20 cellular contexts compared by ENCODE assay signal in genomic region chr1:209382701-209383100, GRCh38.
DNase-seq lines count a peak whose midpoint lies in the region; ATAC-seq and TF ChIP-seq lines count a peak whose summit lies in the region.
"Had no signal": no experiment of that assay in that cellular context is flagged by ENCODE, and none has a peak within 500 bp of the region (broad histone marks: within the 10 kb centered on the region; RNA-seq: fewer than 3 reads in every experiment).

No MANE protein-coding gene starts in this region.

- H3K9me2 ChIP-seq in GM23338 (ENCODE audit: insufficient read depth) = peaks cover 24% of the 10 kb centered on the region

- no peak for DNase-seq in GM23338 (ENCODE audit: low spot score)
- DNase-seq in RWPE1 (ENCODE audit: low spot score) = no peak
- DNase-seq in endodermal cell = no peak
- no peak for DNase-seq in trophoblast cell
- no peak for DNase-seq in neural progenitor cell (ENCODE audit: low spot score)
- DNase-seq in RPMI8226 = no peak
- DNase-seq in medulla oblongata (ENCODE audit: extremely low spot score) = no peak
- DNase-seq: activated CD4-positive, alpha-beta memory T cell treated with anti-CD3 and anti-CD28 coated beads for 36 hours; activated CD8-positive, alpha-beta memory T cell treated with anti-CD3 and anti-CD28 coated beads, Interleukin-2, amount 50 U/mL, for 48 hours; cerebellar nuclear complex; KG1; left lung; NCI-H526; nephron progenitor cell; right lobe of liver; tibial artery had no signal

- H3K4me3 ChIP-seq in GM23338 = no peak overlapping the region
- no peak overlapping the region for H3K4me3 ChIP-seq in endodermal cell (ENCODE audit: low read length)
- no peak overlapping the region for H3K4me3 ChIP-seq in trophoblast cell (ENCODE audit: low read depth, low read length)
- H3K4me3 ChIP-seq in neural progenitor cell = no peak overlapping the region
- H3K4me3 ChIP-seq: left lung, right lobe of liver, tibial artery had no signal

- H2BK120ac ChIP-seq in trophoblast cell (ENCODE audit: insufficient read depth, low read length, poor library complexity) = peak overlapping the region; percentile 97

- H3K27me3 ChIP-seq in GM23338 (ENCODE audit: insufficient read depth) (no peaks in the 10 kb centered on the region), endodermal cell (ENCODE audit: control insufficient read depth, insufficient read depth, low read length, poor library complexity, severe bottlenecking) (no peaks in the 10 kb centered on the region), trophoblast cell (ENCODE audit: insufficient read depth, low read length) (no peaks in the 10 kb centered on the region), neural progenitor cell (no peaks in the 10 kb centered on the region)
- H3K27me3 ChIP-seq: left lung, right lobe of liver, tibial artery had no signal

- no peaks in the 10 kb centered on the region for H3K9me3 ChIP-seq in endodermal cell (ENCODE audit: control insufficient read depth, low read length)
- no peaks in the 10 kb centered on the region for H3K9me3 ChIP-seq in trophoblast cell (ENCODE audit: insufficient read depth, low read depth, low read length)
- H3K9me3 ChIP-seq in neural progenitor cell (ENCODE audit: low read depth) = no peaks in the 10 kb centered on the region
- H3K9me3 ChIP-seq: left lung, right lobe of liver, tibial artery had no signal

- no peaks in the 10 kb centered on the region for H3K79me2 ChIP-seq in GM23338 (replicated peaks; ENCODE audit: insufficient read depth)
- H3K79me2 ChIP-seq in trophoblast cell (ENCODE audit: control insufficient read depth, insufficient read depth, low read length, poor library complexity) = peaks cover 6% of the 10 kb centered on the region
- H3K79me2 ChIP-seq in neural progenitor cell (ENCODE audit: low read depth) = no peaks in the 10 kb centered on the region

- no peaks in the 10 kb centered on the region for H3K27me3 Mint-ChIP-seq in GM23338 (ENCODE audit: insufficient read depth, low read depth, poor library complexity)
- H3K27me3 Mint-ChIP-seq in endodermal cell (ENCODE audit: insufficient read depth) = no peaks in the 10 kb centered on the region
- H3K27me3 Mint-ChIP-seq in neural progenitor cell (ENCODE audit: insufficient read depth, low read depth) = peaks cover 4% of the 10 kb centered on the region
- H3K27me3 Mint-ChIP-seq: activated CD4-positive, alpha-beta memory T cell treated with anti-CD3 and anti-CD28 coated beads for 36 hours; activated naive CD8-positive, alpha-beta T cell; stimulated activated naive CD8-positive, alpha-beta T cell treated with anti-CD3 and anti-CD28 coated beads, Interleukin-15, Interleukin-2, amounts not matched to agents 100 ng/mL and 50 ng/mL, for 24 hours had no signal

- H3F3A ChIP-seq in GM23338 (replicated peaks; ENCODE audit: low read depth) (0 out of 2 replicates have a peak, but pooled peaks cover 3% of the 10 kb centered on the region), neural progenitor cell (ENCODE audit: low read depth) (no peaks in the 10 kb centered on the region)

- peak overlapping the region; percentile 13; the same call in 1 of the 2 replicates for H3K4me2 ChIP-seq in GM23338
- H3K4me2 ChIP-seq in trophoblast cell (ENCODE audit: low read length) = no peak overlapping the region
- no peak overlapping the region for H3K4me2 ChIP-seq in neural progenitor cell

- H4K20me1 ChIP-seq in GM23338 (replicated peaks; ENCODE audit: insufficient read depth) (no peaks in the 10 kb centered on the region), neural progenitor cell (ENCODE audit: low read depth) (no peaks in the 10 kb centered on the region)

- peaks cover 50% of the 10 kb centered on the region for H3K4me1 ChIP-seq in GM23338 (ENCODE audit: insufficient read depth)
- H3K4me1 ChIP-seq in endodermal cell (ENCODE audit: control insufficient read depth, insufficient read depth, low read length) = peaks cover 40% of the 10 kb centered on the region
- peaks cover 22 to 31% of the 10 kb centered on the region in 2 experiments for H3K4me1 ChIP-seq in trophoblast cell (ENCODE audit: control insufficient read depth in 1 of 2, insufficient read depth in 2 of 2, low read length in 2 of 2)
- peaks cover 26% of the 10 kb centered on the region for H3K4me1 ChIP-seq in neural progenitor cell
- H3K4me1 ChIP-seq: left lung, right lobe of liver, tibial artery had no signal

- H3K23ac ChIP-seq in trophoblast cell (ENCODE audit: low read length) = no peak overlapping the region

- H3K36me3 Mint-ChIP-seq in GM23338 (ENCODE audit: low read depth) (no peaks in the 10 kb centered on the region), endodermal cell (ENCODE audit: low read depth) (no peaks in the 10 kb centered on the region), neural progenitor cell (no peaks in the 10 kb centered on the region)
- H3K36me3 Mint-ChIP-seq: activated CD4-positive, alpha-beta memory T cell treated with anti-CD3 and anti-CD28 coated beads for 36 hours; activated naive CD8-positive, alpha-beta T cell had no signal

- ATAC-seq in GM23338 = no peak
- ATAC-seq in esophagus mucosa = no peak
- ATAC-seq: activated T-helper 17 cell treated with anti-CD3 and anti-CD28 coated beads, Interleukin-2, amount 50 U/mL, for 72 hours; left lung; right lobe of liver had no signal

- TF ChIP-seq CTCF in GM23338 (conservative IDR thresholded peaks at IDR 0.05; ENCODE audit: low read depth in 2 of 2) (no peak), RWPE1 (conservative IDR thresholded peaks at IDR 0.05; ENCODE audit: low read depth) (no peak), endodermal cell (conservative IDR thresholded peaks at IDR 0.05) (no peak), neural progenitor cell (IDR thresholded peaks at IDR 0.05) (no peak)

- H3K36me3 ChIP-seq in GM23338 (ENCODE audit: insufficient read depth) = no peaks in the 10 kb centered on the region
- no peaks in the 10 kb centered on the region for H3K36me3 ChIP-seq in endodermal cell (ENCODE audit: control insufficient read depth, insufficient read depth, low read length)
- no peaks in the 10 kb centered on the region for H3K36me3 ChIP-seq in trophoblast cell (ENCODE audit: control insufficient read depth in 1 of 2, insufficient read depth in 2 of 2, low read length in 2 of 2)
- no peaks in the 10 kb centered on the region for H3K36me3 ChIP-seq in neural progenitor cell
- H3K36me3 ChIP-seq: left lung, right lobe of liver, tibial artery had no signal

- H3K9ac ChIP-seq in endodermal cell (ENCODE audit: extremely low read depth, low read length, poor library complexity, severe bottlenecking) (no peak overlapping the region), trophoblast cell (ENCODE audit: low read length) (no peak overlapping the region), neural progenitor cell (no peak overlapping the region)

- peak overlapping the region; percentile 8 for H2AK5ac ChIP-seq in trophoblast cell (ENCODE audit: low read length)

- no peak overlapping the region for H3K4ac ChIP-seq in trophoblast cell (ENCODE audit: low read depth, low read length)

- H2BK12ac ChIP-seq in trophoblast cell (ENCODE audit: low read length) = peak overlapping the region; percentile 58

- H3K4me1 Mint-ChIP-seq in GM23338 = peaks cover 42% of the 10 kb centered on the region
- H3K4me1 Mint-ChIP-seq in endodermal cell = peaks cover 69% of the 10 kb centered on the region
- peaks cover 8% of the 10 kb centered on the region for H3K4me1 Mint-ChIP-seq in neural progenitor cell
- H3K4me1 Mint-ChIP-seq: activated T-helper 17 cell treated with anti-CD3 and anti-CD28 coated beads, Interleukin-2, amount 50 U/mL, for 72 hours had no signal

- H3K27ac ChIP-seq in GM23338 (ENCODE audit: low read depth) (peak overlapping the region; percentile 89; the same call in 1 of the 2 replicates), RWPE1 (peak overlapping the region; percentile 87), endodermal cell (ENCODE audit: low read depth, low read length) (no peak overlapping the region), trophoblast cell (ENCODE audit: low read depth, low read length) (peak overlapping the region; percentile 92), neural progenitor cell (no peak overlapping the region)
- H3K27ac ChIP-seq: left lung, right lobe of liver, tibial artery had no signal

- H2AFZ ChIP-seq in GM23338 (no peak overlapping the region), trophoblast cell (ENCODE audit: insufficient read depth, low read length, poor library complexity) (no peak overlapping the region), neural progenitor cell (replicated peaks) (no peak overlapping the region)

- H3K4me3 Mint-ChIP-seq in GM23338 (no peak overlapping the region), endodermal cell (no peak overlapping the region), neural progenitor cell (no peak overlapping the region)
- H3K4me3 Mint-ChIP-seq: activated CD4-positive, alpha-beta memory T cell treated with anti-CD3 and anti-CD28 coated beads for 36 hours; activated naive CD8-positive, alpha-beta T cell; activated T-helper 17 cell treated with anti-CD3 and anti-CD28 coated beads, Interleukin-2, amount 50 U/mL, for 72 hours; nephron progenitor cell; stimulated activated naive CD8-positive, alpha-beta T cell treated with anti-CD3 and anti-CD28 coated beads, Interleukin-15, Interleukin-2, amounts not matched to agents 100 ng/mL and 50 ng/mL, for 24 hours had no signal

- POLR2A ChIA-PET in RWPE1 (lab: Yijun Ruan, JAX; ENCODE audit: low non-redundant PET) = interaction anchor here (2.8 kb wide), 1 partner anchor 46 kb away, joined by 21 read pairs; no protein-coding TSS in a partner anchor

- H4K12ac ChIP-seq in trophoblast cell (ENCODE audit: low read depth, low read length) = no peak overlapping the region

- peak overlapping the region; percentile 10 for H3K14ac ChIP-seq in trophoblast cell (ENCODE audit: low read length)

- CTCF ChIA-PET in RWPE1 (lab: Yijun Ruan, JAX) = no interaction called here

- peaks cover 38% of the 10 kb centered on the region for H3K79me1 ChIP-seq in trophoblast cell (ENCODE audit: low read length)

- peak overlapping the region; percentile 58 for H4K91ac ChIP-seq in trophoblast cell (ENCODE audit: low read depth, low read length)

- peak overlapping the region; percentile 58 for H2BK5ac ChIP-seq in trophoblast cell (ENCODE audit: low read depth, low read length, poor library complexity)

- WGBS in endodermal cell (ENCODE audit: insufficient coverage in 1 of 2, insufficient read length in 1 of 2), 2 experiments = 88 to 89% methylated on average over 1 of the region's 1 CpG
- WGBS in trophoblast cell (ENCODE audit: extremely low coverage, insufficient coverage, insufficient read length) = no CpG with 5 or more reads among the region's 1 CpG

- H3K9me3 Mint-ChIP-seq in GM23338 (no peaks in the 10 kb centered on the region), endodermal cell (no peaks in the 10 kb centered on the region), neural progenitor cell (no peaks in the 10 kb centered on the region)
- H3K9me3 Mint-ChIP-seq: activated CD4-positive, alpha-beta memory T cell treated with anti-CD3 and anti-CD28 coated beads for 36 hours; activated T-helper 17 cell treated with anti-CD3 and anti-CD28 coated beads, Interleukin-2, amount 50 U/mL, for 72 hours; nephron progenitor cell; stimulated activated naive CD8-positive, alpha-beta T cell treated with anti-CD3 and anti-CD28 coated beads, Interleukin-15, Interleukin-2, amounts not matched to agents 100 ng/mL and 50 ng/mL, for 24 hours had no signal

- H3K27ac Mint-ChIP-seq in GM23338 (no peak overlapping the region), endodermal cell (peak overlapping the region; percentile 4), neural progenitor cell (no peak overlapping the region)
- H3K27ac Mint-ChIP-seq: activated CD4-positive, alpha-beta memory T cell treated with anti-CD3 and anti-CD28 coated beads for 36 hours; activated naive CD8-positive, alpha-beta T cell; activated T-helper 17 cell treated with anti-CD3 and anti-CD28 coated beads, Interleukin-2, amount 50 U/mL, for 72 hours; nephron progenitor cell; stimulated activated naive CD8-positive, alpha-beta T cell treated with anti-CD3 and anti-CD28 coated beads, Interleukin-15, Interleukin-2, amounts not matched to agents 100 ng/mL and 50 ng/mL, for 24 hours had no signal

- peak overlapping the region; percentile 2 for H3K18ac ChIP-seq in trophoblast cell (ENCODE audit: low read length)

- H4K8ac ChIP-seq in trophoblast cell (ENCODE audit: low read depth, low read length) = peak overlapping the region; percentile 42

Comparison
In these comparisons a context has a peak if more than half of its experiments do, and no peak if none do; other contexts are left out.
1. H3K27ac ChIP-seq: peak in GM23338 (single experiment), RWPE1 (single experiment) and trophoblast cell (single experiment); none in endodermal cell (single experiment) and neural progenitor cell (single experiment).